Comparison of ENCODE assay signal across 17 cellular contexts in the genomic region with DNA sequence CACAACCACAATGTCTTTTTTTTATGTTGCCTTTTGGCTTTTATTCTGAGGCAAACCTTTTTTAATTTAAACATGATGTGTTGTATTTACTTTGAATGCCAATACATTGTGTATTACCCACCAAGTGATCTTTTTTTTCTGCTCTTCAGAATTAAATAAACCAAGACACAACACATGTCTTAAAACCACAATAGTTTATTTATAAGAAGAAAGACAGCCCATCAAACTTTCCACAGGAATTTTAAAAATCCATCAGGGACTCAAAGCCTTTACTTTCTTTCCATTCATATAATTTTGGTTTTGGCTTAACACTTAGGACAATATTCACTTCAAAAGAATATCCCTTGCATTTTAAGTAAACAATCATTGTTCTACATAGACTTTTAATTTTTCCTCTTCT.
"Had no signal": no experiment of that assay in that cellular context is flagged by ENCODE, and none has a peak within 500 bp of the region (broad histone marks: within the 10 kb centered on the region; RNA-seq: fewer than 3 reads in every experiment).

No MANE protein-coding gene starts in this region.

- DNase-seq: activated CD4-positive, alpha-beta T cell treated with anti-CD3 and anti-CD28 coated beads for 48 hours; activated CD8-positive, alpha-beta memory T cell treated with anti-CD3 and anti-CD28 coated beads for 24 hours; activated gamma-delta T cell treated with Interleukin-2 at 50 U/mL for 16 hours; heart right ventricle; mammary epithelial cell; naive thymus-derived CD4-positive, alpha-beta T cell; stimulated activated naive B cell treated with anti-CD40 and anti-IgM and Interleukin-4, amounts not matched to agents 10 μg/mL and 1 μg/mL and 100 μg/mL, for 72 hours; SW 1271; thyroid gland had no signal

- H3K4me1 ChIP-seq: gastroesophageal sphincter, heart right ventricle, parathyroid adenoma, thyroid gland had no signal

- H3K27me3 ChIP-seq: gastroesophageal sphincter, heart right ventricle, thyroid gland had no signal

- H3K9me3 ChIP-seq: thyroid gland had no signal

- H3K27ac Mint-ChIP-seq: activated naive CD8-positive, alpha-beta T cell; naive thymus-derived CD4-positive, alpha-beta T cell; stimulated activated naive B cell treated with anti-CD40 and anti-IgM and Interleukin-4, amounts not matched to agents 10 μg/mL and 1 μg/mL and 100 μg/mL, for 72 hours; WTC11 had no signal

- H3K4me3 ChIP-seq: gastroesophageal sphincter, heart right ventricle, thyroid gland had no signal

- H3K36me3 Mint-ChIP-seq: activated naive CD8-positive, alpha-beta T cell; naive thymus-derived CD4-positive, alpha-beta T cell; WTC11 had no signal

- H3K4me3 Mint-ChIP-seq: activated naive CD8-positive, alpha-beta T cell; naive thymus-derived CD4-positive, alpha-beta T cell; stimulated activated naive B cell treated with anti-CD40 and anti-IgM and Interleukin-4, amounts not matched to agents 10 μg/mL and 1 μg/mL and 100 μg/mL, for 72 hours; WTC11 had no signal

- H3K79me2 ChIP-seq: parathyroid adenoma had no signal

- FAIRE-seq: endometrium, islet of Langerhans, TTC549 had no signal

- H3K36me3 ChIP-seq: gastroesophageal sphincter, heart right ventricle, thyroid gland had no signal

- ATAC-seq: esophagus mucosa; gastroesophageal sphincter; heart right ventricle; naive thymus-derived CD4-positive, alpha-beta T cell; stimulated activated naive B cell treated with anti-CD40 and anti-IgM and Interleukin-4, amounts not matched to agents 10 μg/mL and 1 μg/mL and 100 μg/mL, for 72 hours; WTC11 had no signal

- H3K9ac ChIP-seq: parathyroid adenoma had no signal

- H3K27ac ChIP-seq: gastroesophageal sphincter, heart right ventricle, parathyroid adenoma, thyroid gland had no signal

- H3K27me3 Mint-ChIP-seq: activated naive CD8-positive, alpha-beta T cell; naive thymus-derived CD4-positive, alpha-beta T cell; stimulated activated naive B cell treated with anti-CD40 and anti-IgM and Interleukin-4, amounts not matched to agents 10 μg/mL and 1 μg/mL and 100 μg/mL, for 72 hours had no signal

- H3K4me1 Mint-ChIP-seq: naive thymus-derived CD4-positive, alpha-beta T cell; stimulated activated naive B cell treated with anti-CD40 and anti-IgM and Interleukin-4, amounts not matched to agents 10 μg/mL and 1 μg/mL and 100 μg/mL, for 72 hours had no signal

- H2AFZ ChIP-seq: parathyroid adenoma had no signal
